ENCODE assay signal across 22 cellular contexts in the genomic region with DNA sequence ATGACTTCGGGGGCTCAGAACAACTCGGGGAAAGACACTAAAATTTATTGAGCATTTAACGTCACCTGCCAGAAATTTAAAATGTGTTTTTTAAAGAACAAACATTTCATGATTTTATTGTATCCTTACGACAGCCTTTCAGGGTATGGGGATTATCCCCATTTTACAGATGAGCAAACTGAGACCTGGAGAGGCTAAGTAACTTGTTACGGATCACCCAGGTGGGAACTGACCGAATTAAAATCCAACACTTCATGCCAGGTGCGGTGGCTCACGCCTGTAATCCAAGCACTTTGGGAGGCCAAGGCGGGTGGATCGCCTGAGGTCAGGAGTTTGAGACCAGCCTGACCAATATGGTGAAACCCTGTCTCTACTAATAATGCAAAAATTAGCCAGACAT. TPM values are rescaled to one million over a fixed set of nuclear protein-coding genes. Genes with fewer than 3 reads are reported as not detected.
DNase-seq lines count a peak whose midpoint lies in the region; ATAC-seq, FAIRE-seq and TF ChIP-seq lines count a peak whose summit lies in the region.
"Had no signal": no experiment of that assay in that cellular context is flagged by ENCODE, and none has a peak within 500 bp of the region (broad histone marks: within the 10 kb centered on the region; RNA-seq: fewer than 3 reads in every experiment).

No MANE protein-coding gene starts in this region.

- TF ChIP-seq CTCF in HepG2 (CRISPR knock-in tag; IDR thresholded peaks at IDR 0.05) = no peak
- TF ChIP-seq CTCF in right lobe of liver (IDR thresholded peaks at IDR 0.05) = no peak

- intact Hi-C loops in HepG2 (cut with micrococcal nuclease; ENCODE audit: unreplicated experiment) = no loop called here
- intact Hi-C loops in right lobe of liver (cut with DNase I) = no loop called here

- H2AK5ac ChIP-seq in mesenchymal stem cell (ENCODE audit: low read length, severe bottlenecking) = no peak overlapping the region

- no peak overlapping the region for H3K27ac ChIP-seq in HepG2 (ENCODE audit: extremely low read length, insufficient read depth, low read length)
- no peak overlapping the region for H3K27ac ChIP-seq in right lobe of liver
- no peak overlapping the region for H3K27ac ChIP-seq in mesenchymal stem cell (ENCODE audit: low read length, poor library complexity, severe bottlenecking)
- H3K27ac ChIP-seq: 22Rv1; A549; BLaER1 treated with 17β-estradiol and CSF1 and Interleukin-3, amounts not matched to agents 10 nM and 100 nM; C4-2B had no signal

- H3K9ac ChIP-seq in HepG2 (ENCODE audit: insufficient read depth, low read depth, low read length) (no peak overlapping the region), mesenchymal stem cell (ENCODE audit: low read length) (no peak overlapping the region)
- H3K9ac ChIP-seq: BLaER1 treated with 17β-estradiol and CSF1 and Interleukin-3, amounts not matched to agents 10 nM and 100 nM had no signal

- no TSS peak for BruUV-seq in HepG2 (replicated peaks; lab: Mats Ljungman, UMichigan)

- H3K4ac ChIP-seq in mesenchymal stem cell (ENCODE audit: low read depth in 1 of 2, low read length in 2 of 2) = no peak overlapping the region

- H3K79me1 ChIP-seq in mesenchymal stem cell (replicated peaks; ENCODE audit: low read length, poor library complexity, severe bottlenecking) = peaks cover 40% of the 10 kb centered on the region

- H3K27me3 ChIP-seq in HepG2 (ENCODE audit: control insufficient read depth in 1 of 2, insufficient read depth in 2 of 2, low read length in 2 of 2) = no peaks in the 10 kb centered on the region
- H3K27me3 ChIP-seq in right lobe of liver = no peaks in the 10 kb centered on the region
- no peaks in the 10 kb centered on the region for H3K27me3 ChIP-seq in mesenchymal stem cell (ENCODE audit: control insufficient read depth in 1 of 2, insufficient read depth in 1 of 2, low read length in 2 of 2)
- H3K27me3 ChIP-seq: BLaER1 treated with 17β-estradiol and CSF1 and Interleukin-3, amounts not matched to agents 10 nM and 100 nM had no signal

- H3K4me2 ChIP-seq in HepG2 (ENCODE audit: low read depth, low read length) (no peak overlapping the region), mesenchymal stem cell (ENCODE audit: low read length, poor library complexity, severe bottlenecking) (no peak overlapping the region)
- H3K4me2 ChIP-seq: A549; BLaER1 treated with 17β-estradiol and CSF1 and Interleukin-3, amounts not matched to agents 10 nM and 100 nM had no signal

- DNase-seq in HepG2 (ENCODE audit: low spot score) = no peak
- DNase-seq in right lobe of liver = no peak
- DNase-seq in mesenchymal stem cell = no peak
- no peak for DNase-seq in HK-2 (ENCODE audit: unreplicated experiment)
- DNase-seq: AML-193; CD4-positive, alpha-beta T cell; CD8-positive, alpha-beta T cell; COR-L47; DMS 273 treated with DMSO at 0.1 percent for 48 hours; DMS153; DMS53; DMS79; DND-41; GDM1 had no signal

- TF ChIP-seq POLR2A in HepG2 (IDR thresholded peaks at IDR 0.05; ENCODE audit: insufficient read depth in 1 of 2, low read depth in 2 of 2, low read length in 2 of 2) (no peak), right lobe of liver (IDR thresholded peaks at IDR 0.05) (no peak)

- POLR2A ChIA-PET in HepG2 (lab: Yijun Ruan, JAX) = no interaction called here

- peaks cover 77% of the 10 kb centered on the region for H3K4me1 ChIP-seq in HepG2 (ENCODE audit: insufficient read depth, low read length)
- no peaks in the 10 kb centered on the region for H3K4me1 ChIP-seq in right lobe of liver
- peaks cover 6% of the 10 kb centered on the region for H3K4me1 ChIP-seq in mesenchymal stem cell (ENCODE audit: control insufficient read depth, insufficient read depth, low read depth, low read length)
- H3K4me1 ChIP-seq: A549 had no signal

- no peak overlapping the region for H4K8ac ChIP-seq in mesenchymal stem cell (ENCODE audit: low read length)

- TF ChIP-seq RAD21 in HepG2 (CRISPR knock-in tag; IDR thresholded peaks at IDR 0.05) = no peak

- 93% methylated on average over 10 of the region's 10 CpGs for WGBS in HepG2 (ENCODE audit: low lambda C conversion rate)
- WGBS in right lobe of liver (ENCODE audit: insufficient coverage, low coverage, low lambda C conversion rate, missing lambda C conversion rate) = 82% methylated on average over 10 of the region's 10 CpGs
- 89% methylated on average over 8 of the region's 10 CpGs for WGBS in mesenchymal stem cell

- no peak for ATAC-seq in HepG2
- ATAC-seq in right lobe of liver = no peak
- no peak for ATAC-seq in HG03045 (IDR thresholded peaks at IDR 0.05; ENCODE audit: unreplicated experiment)
- ATAC-seq: A549; CD8-positive, alpha-beta T cell; GM12878 had no signal

- H2AFZ ChIP-seq in HepG2 (ENCODE audit: low read length) = no peak overlapping the region
- no peak overlapping the region for H2AFZ ChIP-seq in mesenchymal stem cell (ENCODE audit: low read depth, low read length)

- H4K20me1 ChIP-seq in HepG2 (ENCODE audit: insufficient read depth, low read length) = no peaks in the 10 kb centered on the region

- no peak overlapping the region for H3K14ac ChIP-seq in mesenchymal stem cell (ENCODE audit: low read length in 2 of 2)

- no peaks in the 10 kb centered on the region for H3K79me2 ChIP-seq in HepG2 (ENCODE audit: insufficient read depth, low read length)

- H2BK5ac ChIP-seq in mesenchymal stem cell (ENCODE audit: low read depth, low read length, poor library complexity, severe bottlenecking) = no peak overlapping the region

- H3K36me3 ChIP-seq in HepG2 (replicated peaks in 1 of 2; ENCODE audit: control insufficient read depth in 1 of 2, insufficient read depth in 2 of 2, low read length in 2 of 2) = no peaks in the 10 kb centered on the region
- H3K36me3 ChIP-seq in right lobe of liver = no peaks in the 10 kb centered on the region
- no peaks in the 10 kb centered on the region for H3K36me3 ChIP-seq in mesenchymal stem cell (ENCODE audit: control insufficient read depth in 1 of 2, insufficient read depth in 2 of 2, low read depth in 1 of 2, low read length in 2 of 2)

- CTCF ChIA-PET in HepG2 (lab: Yijun Ruan, JAX; ENCODE audit: low intra/inter-chr PET ratio, low total read pairs) = no interaction called here

- peak overlapping the region; percentile 16 to 89 for H3K18ac ChIP-seq in mesenchymal stem cell (ENCODE audit: low read depth in 1 of 2, low read length in 2 of 2)

- peak overlapping the region; percentile 59 for H4K91ac ChIP-seq in mesenchymal stem cell (ENCODE audit: low read length)

- H2BK15ac ChIP-seq in mesenchymal stem cell (ENCODE audit: low read depth, poor library complexity, severe bottlenecking) = peak overlapping the region; percentile 19

- H3K23ac ChIP-seq in mesenchymal stem cell (ENCODE audit: low read length in 2 of 2) = no peak overlapping the region

- no peak overlapping the region for H3K4me3 ChIP-seq in HepG2 (replicated peaks in 1 of 3; ENCODE audit: insufficient read depth in 1 of 3, low read depth in 2 of 3, low read length in 3 of 3)
- no peak overlapping the region for H3K4me3 ChIP-seq in right lobe of liver
- no peak overlapping the region for H3K4me3 ChIP-seq in mesenchymal stem cell (ENCODE audit: insufficient read depth in 1 of 2, low read depth in 1 of 2, low read length in 2 of 2)
- H3K4me3 ChIP-seq: A549; BLaER1 treated with 17β-estradiol and CSF1 and Interleukin-3, amounts not matched to agents 10 nM and 100 nM; GM12878 had no signal

- FAIRE-seq in HepG2 (lab: Jason Lieb, UNC) = no peak
- FAIRE-seq: A549, GM12878, GM12892, GM18507 had no signal

- peak overlapping the region; percentile 8 to 42 for H2BK12ac ChIP-seq in mesenchymal stem cell (ENCODE audit: low read length in 2 of 2)

- H2BK120ac ChIP-seq in mesenchymal stem cell (ENCODE audit: low read depth, low read length) = no peak overlapping the region

- in situ Hi-C loops in HepG2 (cut with HindIII; ENCODE audit: extremely low pct_ligation_motif_present, low pct_unique_long_range_greater_than_20kb) = no loop called here

- TF ChIP-seq EP300 in HepG2 (IDR thresholded peaks at IDR 0.05; ENCODE audit: low read depth in 2 of 2, low read length in 2 of 2) (no peak), HepG2 (CRISPR knock-in tag; IDR thresholded peaks at IDR 0.05; ENCODE audit: borderline replicate concordance) (no peak)

- no peaks in the 10 kb centered on the region for H3K9me3 ChIP-seq in HepG2 (ENCODE audit: low read length)
- no peaks in the 10 kb centered on the region for H3K9me3 ChIP-seq in right lobe of liver
- no peaks in the 10 kb centered on the region for H3K9me3 ChIP-seq in mesenchymal stem cell (ENCODE audit: control insufficient read depth, low read length)
- H3K9me3 ChIP-seq: A549 had no signal

TF ChIP-seq in HepG2, 621 proteins besides CTCF, POLR2A, EP300 and RAD21 (continues in another document):
- 0 out of 2 replicates have a peak, but pooled peaks have one; percentile 54 for TF ChIP-seq ZMYM3 (CRISPR knock-in tag; IDR thresholded peaks at IDR 0.05)
- TF ChIP-seq ZNF629 (CRISPR knock-in tag; conservative IDR thresholded peaks at IDR 0.05) = peak; percentile 87
- TF ChIP-seq CREB1 (IDR thresholded peaks at IDR 0.05) = no peak
- TF ChIP-seq CREB1 (CRISPR knock-in tag; IDR thresholded peaks at IDR 0.05) = no peak

RNA-seq across cellular contexts. Expression of a gene that starts 50.9 kb away (rescaled TPM):
- 3.1 and 4.2 TPM in 2 replicates for total RNA-seq in HepG2 (2016; rRNA removed; fragmentation: Illumina TruSeq; extraction: Trizol)
- 3.2 and 3.7 TPM in 2 replicates for total RNA-seq in HepG2 (2016; cell fraction: cytosol; rRNA removed; fragmentation: Illumina TruSeq; extraction: Trizol; ENCODE audit: low read depth)
- total RNA-seq in HepG2 (2016; cell fraction: insoluble cytoplasmic fraction; rRNA removed; fragmentation: Illumina TruSeq; extraction: Trizol) = 2.7 and 3.2 TPM in 2 replicates
- total RNA-seq in HepG2 (2016; cell fraction: membrane; rRNA removed; fragmentation: Illumina TruSeq; extraction: Trizol) = 2.0 and 2.1 TPM in 2 replicates
- 11.7 and 13.7 TPM in 2 replicates for total RNA-seq in HepG2 (2016; cell fraction: nucleus; rRNA removed; fragmentation: Illumina TruSeq; extraction: Trizol)
- 4.0 and 4.6 TPM in 2 replicates for polyA plus RNA-seq in HepG2 (2011; rRNA removed)
- 2.4 and 2.6 TPM in 2 replicates for polyA plus RNA-seq in HepG2 (2011; cell fraction: cytosol; rRNA removed)
- polyA plus RNA-seq in HepG2 (2011; cell fraction: nucleus; rRNA removed) = 8.2 and 12.2 TPM in 2 replicates
- 1.7 and 1.9 TPM in 2 replicates for polyA plus RNA-seq in HepG2 (2012)
- 0.10 and 0.16 TPM in 2 replicates for polyA plus RNA-seq in HepG2 (2016; cell fraction: cytosol; fragmentation: Illumina TruSeq; extraction: Trizol; ENCODE audit: low read depth)
- polyA plus RNA-seq in HepG2 (2016; cell fraction: insoluble cytoplasmic fraction; fragmentation: Illumina TruSeq; extraction: Trizol; ENCODE audit: low read depth) = 1.5 and 1.7 TPM in 2 replicates
- polyA plus RNA-seq in HepG2 (2016; cell fraction: membrane; fragmentation: Illumina TruSeq; extraction: Trizol; ENCODE audit: low read depth) = 0.24 and 0.28 TPM in 2 replicates
- polyA plus RNA-seq in HepG2 (2016; cell fraction: nucleus; fragmentation: Illumina TruSeq; extraction: Trizol; ENCODE audit: insufficient read depth, low read depth) = 2.9 and 3.5 TPM in 2 replicates
- polyA minus RNA-seq in HepG2 (2011; rRNA and poly(A)+ RNA removed; ENCODE audit: low replicate concordance) = 0.05 and 38.4 TPM in 2 replicates
- polyA minus RNA-seq in HepG2 (2011; cell fraction: cytosol; rRNA and poly(A)+ RNA removed) = 4.8 and 5.2 TPM in 2 replicates
- polyA minus RNA-seq in HepG2 (2011; cell fraction: nucleus; rRNA and poly(A)+ RNA removed) = 51.5 and 66.8 TPM in 2 replicates
- 1 to 10 TPM; 1.8 to 3.3 (median 2.4) TPM for total RNA-seq in right lobe of liver
- 5.1 TPM for polyA plus RNA-seq in mesenchymal stem cell (2013, experiment 1 of 2)
- 4.9 TPM for polyA plus RNA-seq in mesenchymal stem cell (2013, experiment 2 of 2)
